Comparison of ENCODE assay signal across 24 cellular contexts in the genomic region with DNA sequence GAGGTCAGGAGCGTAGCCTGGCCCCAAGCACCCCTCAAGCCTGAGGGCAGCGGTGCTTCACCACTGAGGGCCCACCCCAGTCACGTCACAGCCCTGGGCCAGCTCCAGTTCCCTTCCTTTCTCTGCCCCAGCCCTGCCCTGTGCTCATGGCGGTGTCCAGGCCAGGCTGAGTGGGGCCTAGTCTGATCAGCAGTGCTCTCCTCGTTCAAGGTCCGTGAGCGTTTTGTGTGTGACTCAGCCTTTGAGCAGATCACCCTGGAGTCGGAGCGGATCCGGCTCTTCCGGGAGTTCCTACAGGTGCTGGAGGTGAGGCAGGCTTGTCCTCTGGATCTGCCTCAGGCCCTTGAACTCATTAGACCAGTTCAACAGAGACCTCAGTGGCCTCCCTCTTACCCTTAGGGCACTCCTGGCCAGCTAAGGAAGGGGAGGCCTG. TPM values are rescaled to one million over a fixed set of nuclear protein-coding genes. Genes with fewer than 3 reads are reported as not detected.
DNase-seq lines count a peak whose midpoint lies in the region; ATAC-seq and TF ChIP-seq lines count a peak whose summit lies in the region.
"Had no signal": no experiment of that assay in that cellular context is flagged by ENCODE, and none has a peak within 500 bp of the region (broad histone marks: within the 10 kb centered on the region; RNA-seq: fewer than 3 reads in every experiment).

No MANE protein-coding gene starts in this region.

- no peak overlapping the region for H4K8ac ChIP-seq in trophoblast cell (ENCODE audit: low read depth, low read length)

- no peak overlapping the region for H2BK12ac ChIP-seq in trophoblast cell (ENCODE audit: low read length)

- H3K27ac ChIP-seq in Peyer's patch (peak overlapping the region in 2 of 4 donors; percentile 46 to 84), trophoblast cell (ENCODE audit: low read depth, low read length) (peak overlapping the region; percentile 76)
- H3K27ac ChIP-seq: brain microvascular endothelial cell, coronary artery, heart left ventricle, sigmoid colon, SJSA1 had no signal

- peaks cover 6% of the 10 kb centered on the region for H3K79me1 ChIP-seq in trophoblast cell (ENCODE audit: low read length)

- H3K36me3 Mint-ChIP-seq in activated T-helper 17 cell treated with anti-CD3 and anti-CD28 coated beads, Interleukin-2, amount 50 U/mL, for 72 hours (ENCODE audit: low read depth) = peaks cover 36% of the 10 kb centered on the region

- H3K4ac ChIP-seq in trophoblast cell (ENCODE audit: low read depth, low read length) = no peak overlapping the region

- no peak for ATAC-seq in activated T-helper 17 cell treated with anti-CD3 and anti-CD28 coated beads, Interleukin-2, amount 50 U/mL, for 72 hours (replicated peaks)
- no peak for ATAC-seq in HG02870 (IDR thresholded peaks at IDR 0.05; ENCODE audit: unreplicated experiment)
- ATAC-seq: heart left ventricle, left lobe of liver had no signal

- no peak overlapping the region for H2AFZ ChIP-seq in trophoblast cell (ENCODE audit: insufficient read depth, low read length, poor library complexity)

- H3K79me2 ChIP-seq in trophoblast cell (ENCODE audit: control insufficient read depth, insufficient read depth, low read length, poor library complexity) = peaks cover 2% of the 10 kb centered on the region

- peak overlapping the region; percentile 44 for H4K91ac ChIP-seq in trophoblast cell (ENCODE audit: low read depth, low read length)

- no peak overlapping the region for H3K9ac ChIP-seq in trophoblast cell (ENCODE audit: low read length)

- peaks cover 9% of the 10 kb centered on the region for H3K4me1 Mint-ChIP-seq in activated T-helper 17 cell treated with anti-CD3 and anti-CD28 coated beads, Interleukin-2, amount 50 U/mL, for 72 hours

- TF ChIP-seq POLR2A in Peyer's patch (IDR thresholded peaks at IDR 0.05) = peak in 1 of 2 donors; percentile 30

- no peak for TF ChIP-seq CTCF in Peyer's patch (IDR thresholded peaks at IDR 0.05)
- TF ChIP-seq CTCF in epithelial cell of esophagus (IDR thresholded peaks at IDR 0.05; ENCODE audit: insufficient read depth, low read depth, low read length, missing control alignments) = no peak

- H3K4me2 ChIP-seq in trophoblast cell (ENCODE audit: low read length) = no peak overlapping the region

- peaks cover 0 to 5% (median 0%) of the 10 kb centered on the region in 3 donors for H3K36me3 ChIP-seq in Peyer's patch
- H3K36me3 ChIP-seq in trophoblast cell (ENCODE audit: control insufficient read depth in 1 of 2, insufficient read depth in 2 of 2, low read length in 2 of 2) = peaks cover 20 to 26% of the 10 kb centered on the region in 2 experiments

- H4K12ac ChIP-seq in trophoblast cell (ENCODE audit: low read depth, low read length) = peak overlapping the region; percentile 27

- peak overlapping the region; percentile 28 for H2BK5ac ChIP-seq in trophoblast cell (ENCODE audit: low read depth, low read length, poor library complexity)

- peak; percentile 83 for DNase-seq in ELF-1 (ENCODE audit: low read depth, low spot score)
- DNase-seq in Peyer's patch = peak in 2 of 3 donors; percentile 67 to 76
- peak; percentile 80 for DNase-seq in epithelial cell of esophagus (ENCODE audit: low read depth)
- DNase-seq in trophoblast cell = peak; percentile 98
- no peak for DNase-seq in A172 (ENCODE audit: low spot score)
- DNase-seq: activated CD4-positive, alpha-beta T cell treated with anti-CD3 and anti-CD28 coated beads, Interleukin-2, amount 10 ng/mL, durations not matched to agents 7 days and 5 days; activated CD8-positive, alpha-beta memory T cell treated with anti-CD3 and anti-CD28 coated beads, Interleukin-2, amount 50 U/mL, for 4 hours; activated gamma-delta T cell; brain microvascular endothelial cell; DMS79 treated with DMSO at 0.1 percent for 48 hours; HFFc6; NCI-H1105 treated with DMSO at 0.1 percent for 48 hours; NCI-H2029 treated with DMSO at 0.1 percent for 48 hours; sigmoid colon; testis had no signal

- H3K23ac ChIP-seq in trophoblast cell (ENCODE audit: low read length) = no peak overlapping the region

- peak overlapping the region; percentile 27 for H3K14ac ChIP-seq in trophoblast cell (ENCODE audit: low read length)

- H3K9me3 ChIP-seq in Peyer's patch (no peaks in the 10 kb centered on the region), trophoblast cell (ENCODE audit: insufficient read depth, low read depth, low read length) (no peaks in the 10 kb centered on the region)
- H3K9me3 ChIP-seq: heart left ventricle, sigmoid colon, SJSA1, testis had no signal

- H3K4me3 ChIP-seq in Peyer's patch = no peak overlapping the region
- no peak overlapping the region for H3K4me3 ChIP-seq in epithelial cell of esophagus (ENCODE audit: low read length)
- H3K4me3 ChIP-seq in trophoblast cell (ENCODE audit: low read depth, low read length) = no peak overlapping the region
- H3K4me3 ChIP-seq: coronary artery, heart left ventricle, sigmoid colon, SJSA1, testis had no signal

- H3K27me3 ChIP-seq in Peyer's patch = no peaks in the 10 kb centered on the region
- no peaks in the 10 kb centered on the region for H3K27me3 ChIP-seq in trophoblast cell (ENCODE audit: insufficient read depth, low read length)
- H3K27me3 ChIP-seq: brain microvascular endothelial cell, heart left ventricle, sigmoid colon, SJSA1, testis had no signal

- H3K4me1 ChIP-seq in Peyer's patch = peaks cover 0 to 9% (median 3%) of the 10 kb centered on the region in 4 donors
- peaks cover 26% of the 10 kb centered on the region in 2 experiments for H3K4me1 ChIP-seq in trophoblast cell (ENCODE audit: control insufficient read depth in 1 of 2, insufficient read depth in 2 of 2, low read length in 2 of 2)

- no peak overlapping the region for H3K4me3 Mint-ChIP-seq in activated T-helper 17 cell treated with anti-CD3 and anti-CD28 coated beads, Interleukin-2, amount 50 U/mL, for 72 hours
- H3K4me3 Mint-ChIP-seq: activated CD4-positive, alpha-beta T cell treated with anti-CD3 and anti-CD28 coated beads, Interleukin-2, amount 10 ng/mL, durations not matched to agents 7 days and 5 days; CD8-positive, alpha-beta memory T cell; HFFc6; mesothelial cell of epicardium; nephron had no signal

- H3K18ac ChIP-seq in trophoblast cell (ENCODE audit: low read length) = peak overlapping the region; percentile 17

- no CpG with 5 or more reads among the region's 11 CpGs for WGBS in trophoblast cell (ENCODE audit: extremely low coverage, insufficient coverage, insufficient read length)

- H2AK5ac ChIP-seq in trophoblast cell (ENCODE audit: low read length) = no peak overlapping the region

- peak overlapping the region; percentile 3 for H2BK120ac ChIP-seq in trophoblast cell (ENCODE audit: insufficient read depth, low read length, poor library complexity)

- no peaks in the 10 kb centered on the region for H3K27me3 Mint-ChIP-seq in activated T-helper 17 cell treated with anti-CD3 and anti-CD28 coated beads, Interleukin-2, amount 50 U/mL, for 72 hours
- H3K27me3 Mint-ChIP-seq: activated CD4-positive, alpha-beta T cell treated with anti-CD3 and anti-CD28 coated beads, Interleukin-2, amount 10 ng/mL, durations not matched to agents 7 days and 5 days; CD8-positive, alpha-beta memory T cell had no signal

- no peak overlapping the region for H3K27ac Mint-ChIP-seq in activated T-helper 17 cell treated with anti-CD3 and anti-CD28 coated beads, Interleukin-2, amount 50 U/mL, for 72 hours
- H3K27ac Mint-ChIP-seq: activated CD4-positive, alpha-beta T cell treated with anti-CD3 and anti-CD28 coated beads, Interleukin-2, amount 10 ng/mL, durations not matched to agents 7 days and 5 days; HFFc6; mesothelial cell of epicardium; nephron had no signal

- H3K9me3 Mint-ChIP-seq in activated T-helper 17 cell treated with anti-CD3 and anti-CD28 coated beads, Interleukin-2, amount 50 U/mL, for 72 hours = no peaks in the 10 kb centered on the region
- H3K9me3 Mint-ChIP-seq: activated CD4-positive, alpha-beta T cell treated with anti-CD3 and anti-CD28 coated beads, Interleukin-2, amount 10 ng/mL, durations not matched to agents 7 days and 5 days; CD8-positive, alpha-beta memory T cell; HFFc6; mesothelial cell of epicardium; nephron had no signal

RNA-seq across cellular contexts. Expression of a gene that starts 19.0 kb away (rescaled TPM):
- total RNA-seq in Peyer's patch = 10 to 100 TPM in 3 of 4 donors, 1 to 10 TPM in 1; 3.7 to 18.2 (median 15.5) TPM
- polyA plus RNA-seq in trophoblast cell (2013) = 6.0 and 6.4 TPM in 2 replicates
- 9.1 and 13.9 TPM in 2 replicates for total RNA-seq in A172 (2014; rRNA removed; shearing (Covaris generic))
- total RNA-seq in activated T-helper 17 cell treated with anti-CD3 and anti-CD28 coated beads, Interleukin-2, amount 50 U/mL, for 72 hours = 1 to 10 TPM; 7.7 to 8.2 TPM

RNA-seq across cellular contexts. Expression of a gene that starts 36.9 kb away (rescaled TPM):
- 1 to 10 TPM in 1 of 4 donors, under 1 TPM in 1, not detected in 2; 0.35 to 1.0 TPM for total RNA-seq in Peyer's patch
- 0.03 and 0.08 TPM in 2 replicates for polyA plus RNA-seq in trophoblast cell (2013)
- 0.05 and 0.55 TPM in 2 replicates for total RNA-seq in A172 (2014; rRNA removed; shearing (Covaris generic))
- total RNA-seq in activated T-helper 17 cell treated with anti-CD3 and anti-CD28 coated beads, Interleukin-2, amount 50 U/mL, for 72 hours = under 1 TPM in 1 of 2 donors, not detected in 1; 0.11 TPM
- polyA plus RNA-seq: CD8-positive, alpha-beta memory T cell had no signal
